3 cellular contexts compared by ENCODE assay signal in genomic region chr1:171204311-171204710, GRCh38. TPM values are rescaled to one million over a fixed set of nuclear protein-coding genes. Genes with fewer than 3 reads are reported as not detected.
"Had no signal": no experiment of that assay in that cellular context is flagged by ENCODE, and none has a peak within 500 bp of the region (broad histone marks: within the 10 kb centered on the region; RNA-seq: fewer than 3 reads in every experiment).

No MANE protein-coding gene starts in this region.

- DNase-seq: GDM1, GF-D8 had no signal

RNA-seq across cellular contexts. Expression of gene FMO2, which starts 19.2 kb away (rescaled TPM):
- total RNA-seq: GM12878 had no signal
- polyA plus RNA-seq: GM12878 had no signal

RNA-seq across cellular contexts. Expression of gene FMO1, which starts 44.0 kb away (rescaled TPM):
- total RNA-seq: GM12878 had no signal
- polyA plus RNA-seq: GM12878 had no signal
